In the genomic region with DNA sequence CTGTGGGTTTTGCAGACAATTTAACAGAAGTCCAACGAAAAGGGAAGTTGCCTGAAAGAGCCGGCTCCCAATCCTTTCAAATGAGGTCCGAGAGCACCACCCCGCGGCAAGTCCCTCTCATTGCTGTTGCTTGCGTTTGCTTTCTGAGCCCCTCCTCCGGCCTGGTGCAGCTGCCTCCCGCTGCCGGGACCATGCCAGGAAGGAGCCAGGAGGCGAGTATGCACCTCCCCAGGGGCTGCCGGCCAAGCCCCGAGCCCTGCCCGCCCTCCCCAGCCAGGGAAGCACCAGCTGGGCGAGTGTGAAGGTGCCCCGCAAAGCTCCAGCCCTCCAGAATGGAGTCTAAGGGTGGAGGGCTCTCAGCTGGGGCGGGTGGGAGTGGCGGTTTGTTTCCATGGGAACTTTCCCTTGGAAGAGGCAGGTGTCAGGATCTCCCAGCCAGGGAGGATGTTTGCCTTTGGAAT, we compare ENCODE assay signal across 8 cellular contexts. TPM values are rescaled to one million over a fixed set of nuclear protein-coding genes. Genes with fewer than 3 reads are reported as not detected.
DNase-seq lines count a peak whose midpoint lies in the region; ATAC-seq lines count a peak whose summit lies in the region.

No MANE protein-coding gene starts in this region.

- intact Hi-C loops in left cardiac atrium (cut with DNase I), result loop anchor here in 1 of 2 donors (2.0 to 5.0 kb wide), 2 partner anchors 423 to 1684 kb away; no protein-coding TSS in a partner anchor

- H3K9me3 ChIP-seq in MG63, result no peaks in the 10 kb centered on the region

- H3K27me3 ChIP-seq in MG63, result no peaks in the 10 kb centered on the region

- DNase-seq in DMS153 (lab: John Stamatoyannopoulos, UW) (peak; percentile 86), MG63 (peak; percentile 72), RPMI7951 (ENCODE audit: low read depth) (peak; percentile 52), left cardiac atrium (peak; percentile 74), putamen (ENCODE audit: low spot score) (peak; percentile 64)
- DNase-seq in activated naive CD4-positive, alpha-beta T cell treated with anti-CD3 and anti-CD28 coated beads, Interleukin-2, amount 50 U/mL, for 16 hours, result peak; percentile 55

- ATAC-seq in GM21619 (IDR thresholded peaks at IDR 0.05; ENCODE audit: unreplicated experiment) (peak; percentile 82), left cardiac atrium (peak; percentile 80 to 88), HG03439 (IDR thresholded peaks at IDR 0.05; ENCODE audit: unreplicated experiment) (no peak)

- no peaks in the 10 kb centered on the region for H3K36me3 ChIP-seq in MG63

- no peak overlapping the region for H3K4me3 ChIP-seq in MG63

RNA-seq across cellular contexts. Expression of gene PPP2R2D, which starts 25.8 kb away (rescaled TPM):
- total RNA-seq in MG63 (2014; rRNA removed; shearing (Covaris generic); ENCODE audit: low replicate concordance), result 28.8 and 40.9 TPM in 2 replicates
- total RNA-seq in RPMI7951 (2014; rRNA removed; shearing (Covaris generic)), result 24.8 and 35.3 TPM in 2 replicates
- total RNA-seq in left cardiac atrium, result 10 to 100 TPM; 30.0 to 38.4 TPM
